In genomic region chr14:57486767-57487379, GRCh38 we compare ENCODE assay signal across 8 cellular contexts. TPM values are rescaled to one million over a fixed set of nuclear protein-coding genes. Genes with fewer than 3 reads are reported as not detected.
DNase-seq lines count a peak whose midpoint lies in the region; ATAC-seq and TF ChIP-seq lines count a peak whose summit lies in the region.

No MANE protein-coding gene starts in this region.

- H3K36me3 ChIP-seq in NT2/D1 (ENCODE audit: insufficient read depth, insufficient read length, low read length) (no peaks in the 10 kb centered on the region), neural progenitor cell (no peaks in the 10 kb centered on the region)

- no peak overlapping the region for H3K4me2 ChIP-seq in neural progenitor cell

- no peaks in the 10 kb centered on the region for H3K9me3 Mint-ChIP-seq in neural progenitor cell
- H3K9me3 Mint-ChIP-seq in stimulated activated naive B cell treated with anti-CD40 and anti-IgM and Interleukin-4, amounts not matched to agents 10 μg/mL and 1 μg/mL and 100 μg/mL, for 72 hours = peaks cover 0 to 1% of the 10 kb centered on the region in 2 donors

- H3K4me1 ChIP-seq in NT2/D1 (ENCODE audit: insufficient read depth, insufficient read length) = no peaks in the 10 kb centered on the region
- H3K4me1 ChIP-seq in neural progenitor cell = no peaks in the 10 kb centered on the region

- no peaks in the 10 kb centered on the region for H3K4me1 Mint-ChIP-seq in neural progenitor cell
- H3K4me1 Mint-ChIP-seq in stimulated activated naive B cell treated with anti-CD40 and anti-IgM and Interleukin-4, amounts not matched to agents 10 μg/mL and 1 μg/mL and 100 μg/mL, for 72 hours = no peaks in the 10 kb centered on the region

- DNase-seq in Caki2 (ENCODE audit: low read depth) (peak; percentile 49), HuH-7.5 (ENCODE audit: low spot score) (peak; percentile 11), NT2/D1 (ENCODE audit: low read depth, low spot score) (peak; percentile 3), erythroblast (lab: John Stamatoyannopoulos, UW) (peak; percentile 9 to 28), neural progenitor cell (ENCODE audit: low spot score) (peak; percentile 72)
- no peak for DNase-seq in stimulated activated naive B cell treated with anti-CD40 and anti-IgM and Interleukin-4, amounts not matched to agents 10 μg/mL and 1 μg/mL and 100 μg/mL, for 72 hours

- H4K20me1 ChIP-seq in neural progenitor cell (ENCODE audit: low read depth) = no peaks in the 10 kb centered on the region

- no peak overlapping the region for H3K27ac Mint-ChIP-seq in neural progenitor cell
- H3K27ac Mint-ChIP-seq in stimulated activated naive B cell treated with anti-CD40 and anti-IgM and Interleukin-4, amounts not matched to agents 10 μg/mL and 1 μg/mL and 100 μg/mL, for 72 hours = no peak overlapping the region

- H3K36me3 Mint-ChIP-seq in neural progenitor cell = no peaks in the 10 kb centered on the region
- H3K36me3 Mint-ChIP-seq in stimulated activated naive B cell treated with anti-CD40 and anti-IgM and Interleukin-4, amounts not matched to agents 10 μg/mL and 1 μg/mL and 100 μg/mL, for 72 hours = no peaks in the 10 kb centered on the region

- H3K9me3 ChIP-seq in NT2/D1 (ENCODE audit: insufficient read depth, low read length) (no peaks in the 10 kb centered on the region), neural progenitor cell (ENCODE audit: low read depth) (no peaks in the 10 kb centered on the region)

- no peaks in the 10 kb centered on the region for H3K27me3 ChIP-seq in NT2/D1 (ENCODE audit: insufficient read depth, insufficient read length)
- no peaks in the 10 kb centered on the region for H3K27me3 ChIP-seq in neural progenitor cell

- TF ChIP-seq POLR2A in erythroblast (IDR thresholded peaks at IDR 0.05; ENCODE audit: low read length) = no peak

- peak; percentile 82 for TF ChIP-seq CTCF in neural progenitor cell (IDR thresholded peaks at IDR 0.05)

- no peak overlapping the region for H3K4me3 Mint-ChIP-seq in neural progenitor cell
- no peak overlapping the region for H3K4me3 Mint-ChIP-seq in stimulated activated naive B cell treated with anti-CD40 and anti-IgM and Interleukin-4, amounts not matched to agents 10 μg/mL and 1 μg/mL and 100 μg/mL, for 72 hours

- peak overlapping the region; percentile 11 for H2AFZ ChIP-seq in neural progenitor cell (replicated peaks)

- H3K27ac ChIP-seq in neural progenitor cell = no peak overlapping the region

- H3K9ac ChIP-seq in NT2/D1 (ENCODE audit: insufficient read length, low read depth) = no peak overlapping the region
- no peak overlapping the region for H3K9ac ChIP-seq in neural progenitor cell

- H3K4me3 ChIP-seq in NT2/D1 (ENCODE audit: insufficient read length, low read depth) (no peak overlapping the region), neural progenitor cell (no peak overlapping the region)

- in situ Hi-C loops in Caki2 (cut with HindIII; ENCODE audit: low pct_unique_long_range_greater_than_20kb, low sequenced_read_pairs) = no loop called here

- H3K27me3 Mint-ChIP-seq in neural progenitor cell (ENCODE audit: insufficient read depth, low read depth) = peaks cover 2% of the 10 kb centered on the region
- peaks cover 4 to 5% of the 10 kb centered on the region in 2 donors for H3K27me3 Mint-ChIP-seq in stimulated activated naive B cell treated with anti-CD40 and anti-IgM and Interleukin-4, amounts not matched to agents 10 μg/mL and 1 μg/mL and 100 μg/mL, for 72 hours

- H3F3A ChIP-seq in neural progenitor cell (ENCODE audit: low read depth) = no peaks in the 10 kb centered on the region

- no peaks in the 10 kb centered on the region for H3K79me2 ChIP-seq in neural progenitor cell (ENCODE audit: low read depth)

- no peak for ATAC-seq in GM18907 (IDR thresholded peaks at IDR 0.05; ENCODE audit: unreplicated experiment)
- no peak for ATAC-seq in stimulated activated naive B cell treated with anti-CD40 and anti-IgM and Interleukin-4, amounts not matched to agents 10 μg/mL and 1 μg/mL and 100 μg/mL, for 72 hours (replicated peaks)
- no peak for ATAC-seq in GM18520 (IDR thresholded peaks at IDR 0.05; ENCODE audit: unreplicated experiment)

RNA-seq across cellular contexts. Expression of gene CCDC198, which starts 6.8 kb away (rescaled TPM):
- 6.7 and 14.2 TPM in 2 replicates for total RNA-seq in Caki2 (2014; rRNA removed; shearing (Covaris generic); ENCODE audit: low replicate concordance)
- not detected in 2 replicates for total RNA-seq in neural progenitor cell (ENCODE audit: low replicate concordance)
